In genomic region chr10:33326897-33327296, GRCh38 we compare ENCODE assay signal across 2 cellular contexts.
TF ChIP-seq lines count a peak whose summit lies in the region.

No MANE protein-coding gene starts in this region.

TF ChIP-seq in A549, 52 proteins besides CTCF, POLR2A, EP300 and RAD21 (continued from another document):
- TF ChIP-seq MAFK (IDR thresholded peaks at IDR 0.05; ENCODE audit: partially characterized antibody) (no peak), TFCP2L1 (CRISPR knock-in tag; IDR thresholded peaks at IDR 0.05) (no peak), FOXS1 (CRISPR knock-in tag; IDR thresholded peaks at IDR 0.05) (no peak), ESRRA (IDR thresholded peaks at IDR 0.05; ENCODE audit: borderline replicate concordance, low read length) (no peak), TP53 (CRISPR knock-in tag; IDR thresholded peaks at IDR 0.05) (no peak), RCOR1 (IDR thresholded peaks at IDR 0.05; ENCODE audit: low read depth, low read length) (no peak), HDAC2 (IDR thresholded peaks at IDR 0.05) (no peak), HOXB5 (CRISPR knock-in tag; IDR thresholded peaks at IDR 0.05) (no peak), ZNF302 (CRISPR knock-in tag; IDR thresholded peaks at IDR 0.05) (no peak)
- TF ChIP-seq, protein P1, sequence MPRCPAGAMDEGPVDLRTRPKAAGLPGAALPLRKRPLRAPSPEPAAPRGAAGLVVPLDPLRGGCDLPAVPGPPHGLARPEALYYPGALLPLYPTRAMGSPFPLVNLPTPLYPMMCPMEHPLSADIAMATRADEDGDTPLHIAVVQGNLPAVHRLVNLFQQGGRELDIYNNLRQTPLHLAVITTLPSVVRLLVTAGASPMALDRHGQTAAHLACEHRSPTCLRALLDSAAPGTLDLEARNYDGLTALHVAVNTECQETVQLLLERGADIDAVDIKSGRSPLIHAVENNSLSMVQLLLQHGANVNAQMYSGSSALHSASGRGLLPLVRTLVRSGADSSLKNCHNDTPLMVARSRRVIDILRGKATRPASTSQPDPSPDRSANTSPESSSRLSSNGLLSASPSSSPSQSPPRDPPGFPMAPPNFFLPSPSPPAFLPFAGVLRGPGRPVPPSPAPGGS (IDR thresholded peaks at IDR 0.05), result no peak
- TF ChIP-seq, protein P2, sequence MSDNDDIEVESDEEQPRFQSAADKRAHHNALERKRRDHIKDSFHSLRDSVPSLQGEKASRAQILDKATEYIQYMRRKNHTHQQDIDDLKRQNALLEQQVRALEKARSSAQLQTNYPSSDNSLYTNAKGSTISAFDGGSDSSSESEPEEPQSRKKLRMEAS (IDR thresholded peaks at IDR 0.05), result no peak

TF ChIP-seq in HepG2, 621 proteins besides CTCF, POLR2A, EP300 and RAD21 (continues in another document):
- TF ChIP-seq MAFF (IDR thresholded peaks at IDR 0.05; ENCODE audit: low read depth, low read length) (peak; percentile 34; the same call in 1 of the 2 replicates), ZNF652 (CRISPR knock-in tag; IDR thresholded peaks at IDR 0.05; ENCODE audit: borderline replicate concordance, low read depth) (no peak), SMAD3 (CRISPR knock-in tag; IDR thresholded peaks at IDR 0.05) (peak; percentile 59; the same call in 1 of the 2 replicates), RXRB (CRISPR knock-in tag; IDR thresholded peaks at IDR 0.05; ENCODE audit: borderline replicate concordance) (peak; percentile 32; the same call in 1 of the 2 replicates), KLF16 (CRISPR knock-in tag; IDR thresholded peaks at IDR 0.05) (peak in 1 of 2 experiments; percentile 74; a peak in 1 of 4 replicates), KAT8 (CRISPR knock-in tag; IDR thresholded peaks at IDR 0.05) (0 out of 2 replicates have a peak, but pooled peaks have one; percentile 16), AHDC1 (CRISPR knock-in tag; IDR thresholded peaks at IDR 0.05; ENCODE audit: borderline replicate concordance) (peak; percentile 82), FOXA3 (CRISPR knock-in tag; IDR thresholded peaks at IDR 0.05) (peak; percentile 87), PAXIP1 (CRISPR knock-in tag; conservative IDR thresholded peaks at IDR 0.05) (peak; percentile 70), CREB1 (IDR thresholded peaks at IDR 0.05) (no peak), CREB1 (CRISPR knock-in tag; IDR thresholded peaks at IDR 0.05) (peak; percentile 56), SOX13 (IDR thresholded peaks at IDR 0.05) (peak; percentile 51; the same call in 1 of the 2 replicates), SOX13 (CRISPR knock-in tag; conservative IDR thresholded peaks at IDR 0.05 in 1 of 2, IDR thresholded peaks at IDR 0.05 in 1 of 2) (peak in 1 of 2 experiments; percentile 73; a peak in 2 of 4 replicates), GATAD2A (CRISPR knock-in tag; IDR thresholded peaks at IDR 0.05) (peak; percentile 97), CREM (IDR thresholded peaks at IDR 0.05) (peak; percentile 60; the same call in 1 of the 2 replicates), CREM (CRISPR knock-in tag; IDR thresholded peaks at IDR 0.05) (no peak), HNF4A (CRISPR knock-in tag; IDR thresholded peaks at IDR 0.05) (0 out of 2 replicates have a peak, but pooled peaks have one; percentile 16), IKZF4 (CRISPR knock-in tag; IDR thresholded peaks at IDR 0.05; ENCODE audit: borderline replicate concordance, low read depth, not compliant biosample characterization) (no peak), ZNF724P (CRISPR knock-in tag; IDR thresholded peaks at IDR 0.05; ENCODE audit: borderline replicate concordance) (no peak), CEBPB (IDR thresholded peaks at IDR 0.05; ENCODE audit: borderline replicate concordance, low read depth, low read length) (peak; percentile 87), SOX6 (IDR thresholded peaks at IDR 0.05) (no peak), SOX6 (CRISPR knock-in tag; IDR thresholded peaks at IDR 0.05) (peak; percentile 69; the same call in 1 of the 2 replicates), THAP11 (CRISPR knock-in tag; IDR thresholded peaks at IDR 0.05) (0 out of 2 replicates have a peak, but pooled peaks have one; percentile 45), CEBPG (CRISPR knock-in tag; IDR thresholded peaks at IDR 0.05) (peak; percentile 76), NFIC (IDR thresholded peaks at IDR 0.05; ENCODE audit: low read length) (peak; percentile 77; the same call in 1 of the 2 replicates), KDM5A (IDR thresholded peaks at IDR 0.05; ENCODE audit: borderline replicate concordance, low read length) (no peak), TCF12 (IDR thresholded peaks at IDR 0.05) (no peak), TCF12 (CRISPR knock-in tag; IDR thresholded peaks at IDR 0.05) (no peak), HMG20A (CRISPR knock-in tag; IDR thresholded peaks at IDR 0.05; ENCODE audit: borderline replicate concordance) (peak; percentile 75), CEBPZ (IDR thresholded peaks at IDR 0.05; ENCODE audit: low read length) (no peak), NCOA2 (CRISPR knock-in tag; IDR thresholded peaks at IDR 0.05) (peak; percentile 84), AKAP8 (CRISPR knock-in tag; IDR thresholded peaks at IDR 0.05) (no peak), PRPF4 (IDR thresholded peaks at IDR 0.05; ENCODE audit: low read depth, low read length, poor library complexity, severe bottlenecking) (no peak), MAZ (IDR thresholded peaks at IDR 0.05; ENCODE audit: borderline replicate concordance, low read depth, low read length) (no peak), MAZ (CRISPR knock-in tag; IDR thresholded peaks at IDR 0.05; ENCODE audit: low read depth) (no peak), SIX1 (CRISPR knock-in tag; IDR thresholded peaks at IDR 0.05; ENCODE audit: borderline replicate concordance) (peak; percentile 47; the same call in 1 of the 2 replicates), RARA (CRISPR knock-in tag; IDR thresholded peaks at IDR 0.05) (peak; percentile 57), ATF4 (CRISPR knock-in tag; IDR thresholded peaks at IDR 0.05) (peak in 1 of 2 experiments; percentile 45; a peak in 1 of 4 replicates), ISL2 (CRISPR knock-in tag; IDR thresholded peaks at IDR 0.05) (peak; percentile 59; the same call in 1 of the 2 replicates), TCF7 (IDR thresholded peaks at IDR 0.05; ENCODE audit: low read depth) (peak; percentile 64; the same call in 1 of the 2 replicates)
- TF ChIP-seq, protein P3, sequence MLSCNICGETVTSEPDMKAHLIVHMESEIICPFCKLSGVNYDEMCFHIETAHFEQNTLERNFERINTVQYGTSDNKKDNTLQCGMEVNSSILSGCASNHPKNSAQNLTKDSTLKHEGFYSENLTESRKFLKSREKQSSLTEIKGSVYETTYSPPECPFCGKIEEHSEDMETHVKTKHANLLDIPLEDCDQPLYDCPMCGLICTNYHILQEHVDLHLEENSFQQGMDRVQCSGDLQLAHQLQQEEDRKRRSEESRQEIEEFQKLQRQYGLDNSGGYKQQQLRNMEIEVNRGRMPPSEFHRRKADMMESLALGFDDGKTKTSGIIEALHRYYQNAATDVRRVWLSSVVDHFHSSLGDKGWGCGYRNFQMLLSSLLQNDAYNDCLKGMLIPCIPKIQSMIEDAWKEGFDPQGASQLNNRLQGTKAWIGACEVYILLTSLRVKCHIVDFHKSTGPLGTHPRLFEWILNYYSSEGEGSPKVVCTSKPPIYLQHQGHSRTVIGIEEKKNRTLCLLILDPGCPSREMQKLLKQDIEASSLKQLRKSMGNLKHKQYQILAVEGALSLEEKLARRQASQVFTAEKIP (CRISPR knock-in tag; IDR thresholded peaks at IDR 0.05; ENCODE audit: borderline replicate concordance), result no peak
- TF ChIP-seq, protein P4, sequence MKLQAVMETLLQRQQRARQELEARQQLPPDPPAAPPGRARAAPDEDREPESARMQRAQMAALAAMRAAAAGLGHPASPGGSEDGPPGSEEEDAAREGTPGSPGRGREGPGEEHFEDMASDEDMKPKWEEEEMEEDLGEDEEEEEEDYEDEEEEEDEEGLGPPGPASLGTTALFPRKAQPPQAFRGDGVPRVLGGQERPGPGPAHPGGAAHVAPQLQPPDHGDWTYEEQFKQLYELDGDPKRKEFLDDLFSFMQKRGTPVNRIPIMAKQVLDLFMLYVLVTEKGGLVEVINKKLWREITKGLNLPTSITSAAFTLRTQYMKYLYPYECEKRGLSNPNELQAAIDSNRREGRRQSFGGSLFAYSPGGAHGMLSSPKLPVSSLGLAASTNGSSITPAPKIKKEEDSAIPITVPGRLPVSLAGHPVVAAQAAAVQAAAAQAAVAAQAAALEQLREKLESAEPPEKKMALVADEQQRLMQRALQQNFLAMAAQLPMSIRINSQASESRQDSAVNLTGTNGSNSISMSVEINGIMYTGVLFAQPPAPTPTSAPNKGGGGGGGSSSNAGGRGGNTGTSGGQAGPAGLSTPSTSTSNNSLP (IDR thresholded peaks at IDR 0.05; ENCODE audit: low read depth, low read length), result no peak; the same call in 1 of the 2 replicates
